ENCODE assay signal across 1 cellular context in genomic region chr1:159079518-159079917, GRCh38.
TF ChIP-seq lines count a peak whose summit lies in the region.

No MANE protein-coding gene starts in this region.

TF ChIP-seq in K562, 482 proteins besides CTCF, POLR2A, EP300 and RAD21:
- TF ChIP-seq EHMT2 (IDR thresholded peaks at IDR 0.05) (no peak), MAFG (tag; conservative IDR thresholded peaks at IDR 0.05) (peak; percentile 77), DPF2 (IDR thresholded peaks at IDR 0.05) (0 out of 2 replicates have a peak, but pooled peaks have one; percentile 22), FOSL1 (tag; conservative IDR thresholded peaks at IDR 0.05) (peak; percentile 68), NCOR1 (IDR thresholded peaks at IDR 0.05) (peak; percentile 19; the same call in 1 of the 2 replicates), CREB3 (tag; conservative IDR thresholded peaks at IDR 0.05; ENCODE audit: low read depth) (no peak), ZFPM2 (CRISPR knock-in tag; IDR thresholded peaks at IDR 0.05) (no peak), MYBL2 (IDR thresholded peaks at IDR 0.05; ENCODE audit: low read depth) (no peak), MYBL2 (CRISPR knock-in tag; IDR thresholded peaks at IDR 0.05; ENCODE audit: borderline replicate concordance) (no peak), TAL1 (IDR thresholded peaks at IDR 0.05) (no peak), CBFA2T2 (conservative IDR thresholded peaks at IDR 0.05) (0 out of 2 replicates have a peak, but pooled peaks have one; percentile 31), JUND (IDR thresholded peaks at IDR 0.05; ENCODE audit: borderline replicate concordance, low read depth, low read length) (no peak), JUND (tag; IDR thresholded peaks at IDR 0.05; ENCODE audit: borderline replicate concordance, low read depth, low read length) (no peak), ZNF316 (IDR thresholded peaks at IDR 0.05) (0 out of 2 replicates have a peak, but pooled peaks have one; percentile 13), ZNF280B (CRISPR knock-in tag; IDR thresholded peaks at IDR 0.05) (no peak), ARID1B (IDR thresholded peaks at IDR 0.05) (0 out of 2 replicates have a peak, but pooled peaks have one; percentile 25), SMAD1 (IDR thresholded peaks at IDR 0.05; ENCODE audit: low read depth, low read length, partially characterized antibody) (no peak), NFYB (IDR thresholded peaks at IDR 0.05; ENCODE audit: extremely low read depth, insufficient read length) (no peak), E2F8 (IDR thresholded peaks at IDR 0.05; ENCODE audit: low read depth, partially characterized antibody) (no peak), SMARCA4 (IDR thresholded peaks at IDR 0.05) (no peak), PHB2 (IDR thresholded peaks at IDR 0.05; ENCODE audit: low read depth) (no peak), NFE2 (IDR thresholded peaks at IDR 0.05; ENCODE audit: low read depth) (peak; percentile 54), CBFA2T3 (IDR thresholded peaks at IDR 0.05) (0 out of 2 replicates have a peak, but pooled peaks have one; percentile 38), ZNF41 (CRISPR knock-in tag; conservative IDR thresholded peaks at IDR 0.05) (no peak), NR0B1 (IDR thresholded peaks at IDR 0.05; ENCODE audit: partially characterized antibody) (no peak), ETV1 (tag; conservative IDR thresholded peaks at IDR 0.05; ENCODE audit: low read depth) (no peak), C11orf30 (IDR thresholded peaks at IDR 0.05; ENCODE audit: low read depth) (0 out of 2 replicates have a peak, but pooled peaks have one; percentile 24), IRF2 (CRISPR knock-in tag; IDR thresholded peaks at IDR 0.05) (no peak), ZNF134 (CRISPR knock-in tag; conservative IDR thresholded peaks at IDR 0.05) (no peak), RFX7 (CRISPR knock-in tag; IDR thresholded peaks at IDR 0.05) (no peak), PHTF2 (CRISPR knock-in tag; IDR thresholded peaks at IDR 0.05) (no peak)
- TF ChIP-seq, protein P1, sequence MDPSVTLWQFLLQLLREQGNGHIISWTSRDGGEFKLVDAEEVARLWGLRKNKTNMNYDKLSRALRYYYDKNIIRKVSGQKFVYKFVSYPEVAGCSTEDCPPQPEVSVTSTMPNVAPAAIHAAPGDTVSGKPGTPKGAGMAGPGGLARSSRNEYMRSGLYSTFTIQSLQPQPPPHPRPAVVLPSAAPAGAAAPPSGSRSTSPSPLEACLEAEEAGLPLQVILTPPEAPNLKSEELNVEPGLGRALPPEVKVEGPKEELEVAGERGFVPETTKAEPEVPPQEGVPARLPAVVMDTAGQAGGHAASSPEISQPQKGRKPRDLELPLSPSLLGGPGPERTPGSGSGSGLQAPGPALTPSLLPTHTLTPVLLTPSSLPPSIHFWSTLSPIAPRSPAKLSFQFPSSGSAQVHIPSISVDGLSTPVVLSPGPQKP (CRISPR knock-in tag; IDR thresholded peaks at IDR 0.05), result no peak
- TF ChIP-seq, protein P2, sequence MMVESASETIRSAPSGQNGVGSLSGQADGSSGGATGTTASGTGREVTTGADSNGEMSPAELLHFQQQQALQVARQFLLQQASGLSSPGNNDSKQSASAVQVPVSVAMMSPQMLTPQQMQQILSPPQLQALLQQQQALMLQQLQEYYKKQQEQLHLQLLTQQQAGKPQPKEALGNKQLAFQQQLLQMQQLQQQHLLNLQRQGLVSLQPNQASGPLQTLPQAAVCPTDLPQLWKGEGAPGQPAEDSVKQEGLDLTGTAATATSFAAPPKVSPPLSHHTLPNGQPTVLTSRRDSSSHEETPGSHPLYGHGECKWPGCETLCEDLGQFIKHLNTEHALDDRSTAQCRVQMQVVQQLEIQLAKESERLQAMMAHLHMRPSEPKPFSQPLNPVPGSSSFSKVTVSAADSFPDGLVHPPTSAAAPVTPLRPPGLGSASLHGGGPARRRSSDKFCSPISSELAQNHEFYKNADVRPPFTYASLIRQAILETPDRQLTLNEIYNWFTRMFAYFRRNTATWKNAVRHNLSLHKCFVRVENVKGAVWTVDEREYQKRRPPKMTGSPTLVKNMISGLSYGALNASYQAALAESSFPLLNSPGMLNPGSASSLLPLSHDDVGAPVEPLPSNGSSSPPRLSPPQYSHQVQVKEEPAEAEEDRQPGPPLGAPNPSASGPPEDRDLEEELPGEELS (CRISPR knock-in tag; IDR thresholded peaks at IDR 0.05; ENCODE audit: borderline replicate concordance), result no peak
- TF ChIP-seq, protein P3, sequence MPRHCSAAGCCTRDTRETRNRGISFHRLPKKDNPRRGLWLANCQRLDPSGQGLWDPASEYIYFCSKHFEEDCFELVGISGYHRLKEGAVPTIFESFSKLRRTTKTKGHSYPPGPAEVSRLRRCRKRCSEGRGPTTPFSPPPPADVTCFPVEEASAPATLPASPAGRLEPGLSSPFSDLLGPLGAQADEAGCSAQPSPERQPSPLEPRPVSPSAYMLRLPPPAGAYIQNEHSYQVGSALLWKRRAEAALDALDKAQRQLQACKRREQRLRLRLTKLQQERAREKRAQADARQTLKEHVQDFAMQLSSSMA (CRISPR knock-in tag; IDR thresholded peaks at IDR 0.05), result no peak
